8 cellular contexts compared by ENCODE assay signal in the genomic region with DNA sequence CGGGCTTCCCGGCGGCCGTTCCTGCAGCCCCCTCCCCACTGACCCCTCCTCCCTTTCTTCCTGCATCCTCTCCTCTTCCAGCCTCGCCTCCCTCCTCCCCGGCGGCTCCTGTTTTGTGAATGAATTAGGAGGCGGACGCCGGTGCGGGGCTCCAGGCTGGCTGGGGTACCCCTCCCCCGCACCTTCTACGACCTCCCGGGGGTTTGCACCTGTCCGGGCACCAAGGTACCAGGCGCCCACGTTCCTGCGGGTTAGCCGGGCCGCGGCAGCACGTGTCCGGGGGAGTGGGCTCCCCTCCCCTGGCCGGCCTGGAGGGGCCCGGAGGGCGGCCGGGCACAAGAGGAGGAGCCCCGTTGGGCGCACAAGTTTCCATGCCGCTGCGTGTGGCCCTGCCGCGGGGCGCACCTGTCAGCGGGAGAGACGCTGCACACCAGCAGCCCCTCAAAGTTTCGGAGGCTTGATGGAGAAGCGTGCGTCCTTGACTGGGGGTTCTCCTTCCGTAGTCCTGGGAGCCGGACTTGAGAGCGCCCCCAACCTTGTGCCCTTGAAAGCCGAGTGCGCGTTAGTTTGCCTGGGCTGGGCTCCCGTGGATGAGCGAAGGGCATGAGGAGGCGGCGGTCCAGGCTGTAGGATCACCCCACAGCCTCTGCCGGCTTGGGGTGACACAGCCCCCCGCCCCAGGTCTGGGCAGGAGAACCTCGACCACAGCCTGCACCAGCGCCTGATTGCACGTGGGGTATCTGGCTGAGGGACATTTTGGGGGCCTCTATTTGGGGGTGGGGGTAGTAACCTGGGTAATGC. TPM values are rescaled to one million over a fixed set of nuclear protein-coding genes. Genes with fewer than 3 reads are reported as not detected.
A peak's percentile ranks its signal among the peaks of the same experiment; 100 is the strongest.
DNase-seq lines count a peak whose midpoint lies in the region; ATAC-seq lines count a peak whose summit lies in the region.

No MANE protein-coding gene starts in this region.

- peaks cover 23% of the 10 kb centered on the region for H3K4me1 ChIP-seq in effector memory CD4-positive, alpha-beta T cell (ENCODE audit: control insufficient read depth, insufficient read depth, low read length, poor library complexity, severe bottlenecking)

- peak overlapping the region; percentile 39 for H3K4me3 ChIP-seq in effector memory CD4-positive, alpha-beta T cell (ENCODE audit: insufficient read depth, low read depth, low read length, poor library complexity, severe bottlenecking)

- ATAC-seq in naive thymus-derived CD8-positive, alpha-beta T cell = peak in 1 of 2 donors; percentile 19
- ATAC-seq in HG03460 (IDR thresholded peaks at IDR 0.05; ENCODE audit: unreplicated experiment) = no peak
- ATAC-seq in GM21619 (IDR thresholded peaks at IDR 0.05; ENCODE audit: unreplicated experiment) = no peak

- H3K36me3 ChIP-seq in effector memory CD4-positive, alpha-beta T cell (ENCODE audit: control insufficient read depth, insufficient read depth, low read length) = peaks cover 7% of the 10 kb centered on the region

- H3K9me3 ChIP-seq in effector memory CD4-positive, alpha-beta T cell (ENCODE audit: control insufficient read depth, low read length) = no peaks in the 10 kb centered on the region

- DNase-seq in Daoy (ENCODE audit: low read depth) (peak; percentile 27), NCI-H146 treated with DMSO at 0.1 percent for 48 hours (lab: John Stamatoyannopoulos, UW; ENCODE audit: unreplicated experiment) (peak; percentile 5), cerebellar nuclear complex (lab: John Stamatoyannopoulos, UW) (no peak), NCI-H1048 (lab: John Stamatoyannopoulos, UW) (no peak)
- no peak for DNase-seq in effector memory CD4-positive, alpha-beta T cell
- no peak for DNase-seq in naive thymus-derived CD8-positive, alpha-beta T cell

- peak overlapping the region; percentile 53 to 77 (median 62) for H3K4me3 Mint-ChIP-seq in naive thymus-derived CD8-positive, alpha-beta T cell

- H3K27ac Mint-ChIP-seq in naive thymus-derived CD8-positive, alpha-beta T cell = no peak overlapping the region

- peaks cover 0 to 34% (median 22%) of the 10 kb centered on the region in 3 donors for H3K36me3 Mint-ChIP-seq in naive thymus-derived CD8-positive, alpha-beta T cell

- no peak overlapping the region for H3K27ac ChIP-seq in effector memory CD4-positive, alpha-beta T cell (ENCODE audit: insufficient read depth, low read length, poor library complexity, severe bottlenecking)

- peaks cover 12% of the 10 kb centered on the region for H3K27me3 ChIP-seq in effector memory CD4-positive, alpha-beta T cell (replicated peaks; ENCODE audit: control insufficient read depth, insufficient read depth, low read length, poor library complexity, severe bottlenecking)

- no peaks in the 10 kb centered on the region for H3K9me3 Mint-ChIP-seq in naive thymus-derived CD8-positive, alpha-beta T cell

- POLR2A ChIA-PET in naive thymus-derived CD8-positive, alpha-beta T cell (lab: Charles Lee) = no interaction called here

- peaks cover 8 to 59% (median 33%) of the 10 kb centered on the region in 5 donors for H3K27me3 Mint-ChIP-seq in naive thymus-derived CD8-positive, alpha-beta T cell

- peaks cover 8 to 27% (median 24%) of the 10 kb centered on the region in 4 donors for H3K4me1 Mint-ChIP-seq in naive thymus-derived CD8-positive, alpha-beta T cell

RNA-seq across cellular contexts. Expression of a gene that starts 1.2 kb away (rescaled TPM):
- 0.09 and 1.5 TPM in 2 replicates for total RNA-seq in Daoy (2014; rRNA removed; shearing (Covaris generic))
- total RNA-seq in naive thymus-derived CD8-positive, alpha-beta T cell = 1 to 10 TPM; 3.4 to 4.0 TPM
- polyA plus RNA-seq in naive thymus-derived CD8-positive, alpha-beta T cell = under 1 TPM; 0.07 to 0.55 (median 0.11) TPM

RNA-seq across cellular contexts. Expression of a gene that starts 25.7 kb away (rescaled TPM):
- total RNA-seq in Daoy (2014; rRNA removed; shearing (Covaris generic)) = 32.7 and 46.9 TPM in 2 replicates
- 100 to 1,000 TPM; 126 to 137 TPM for total RNA-seq in naive thymus-derived CD8-positive, alpha-beta T cell
- polyA plus RNA-seq in naive thymus-derived CD8-positive, alpha-beta T cell = 100 to 1,000 TPM; 165 to 192 (median 184) TPM

RNA-seq across cellular contexts. Expression of a gene that starts 25.8 kb away (rescaled TPM):
- 24.3 and 47.0 TPM in 2 replicates for total RNA-seq in Daoy (2014; rRNA removed; shearing (Covaris generic))
- 10 to 100 TPM; 41.8 to 44.5 TPM for total RNA-seq in naive thymus-derived CD8-positive, alpha-beta T cell
- 10 to 100 TPM; 72.4 to 77.6 (median 72.8) TPM for polyA plus RNA-seq in naive thymus-derived CD8-positive, alpha-beta T cell

Comparison
In these comparisons a context has a peak if more than half of its experiments do, and no peak if none do; other contexts are left out.
1. DNase-seq: peak in Daoy (single experiment) and NCI-H146 treated with DMSO at 0.1 percent for 48 hours (single experiment); none in effector memory CD4-positive, alpha-beta T cell (0 of 3), naive thymus-derived CD8-positive, alpha-beta T cell (0 of 10), cerebellar nuclear complex (0 of 2) and NCI-H1048 (single experiment).